Comparison of ENCODE assay signal across 18 cellular contexts in the genomic region with DNA sequence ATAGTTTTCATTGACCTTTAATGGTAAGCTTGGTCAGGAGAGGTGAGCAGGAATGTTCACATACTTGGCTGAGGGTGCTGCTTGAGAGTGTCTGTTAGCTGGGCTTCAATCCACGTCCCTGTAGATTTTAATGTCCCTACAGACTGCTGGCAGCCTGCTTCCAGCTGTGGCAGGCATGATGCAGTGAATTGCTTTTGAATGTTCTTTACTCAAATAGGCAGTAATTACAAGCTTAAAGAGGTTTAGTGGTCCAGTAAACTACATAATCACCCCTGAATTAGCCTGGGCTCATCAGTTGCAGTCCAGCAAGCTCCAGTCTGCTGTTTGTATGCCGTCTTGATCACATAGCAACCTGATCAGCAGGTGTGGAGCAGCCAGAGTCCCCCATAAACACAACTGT.
DNase-seq lines count a peak whose midpoint lies in the region; ATAC-seq, FAIRE-seq and TF ChIP-seq lines count a peak whose summit lies in the region.
"Had no signal": no experiment of that assay in that cellular context is flagged by ENCODE, and none has a peak within 500 bp of the region (broad histone marks: within the 10 kb centered on the region; RNA-seq: fewer than 3 reads in every experiment).

No MANE protein-coding gene starts in this region.

- peaks cover 20% of the 10 kb centered on the region for H3F3A ChIP-seq in neural progenitor cell (ENCODE audit: low read depth)

- no peaks in the 10 kb centered on the region for H3K36me3 Mint-ChIP-seq in neural progenitor cell
- H3K36me3 Mint-ChIP-seq: stimulated activated naive B cell treated with anti-CD40 and anti-IgM and Interleukin-4, amounts not matched to agents 10 μg/mL and 1 μg/mL and 100 μg/mL, for 72 hours had no signal

- H3K9ac ChIP-seq in H1 (replicated peaks in 1 of 4; ENCODE audit: extremely low read depth in 1 of 4, low read depth in 3 of 4, low read length in 3 of 4) (no peak overlapping the region), neural progenitor cell (no peak overlapping the region)
- H3K9ac ChIP-seq: BLaER1 had no signal

- no peaks in the 10 kb centered on the region for H4K20me1 ChIP-seq in H1 (replicated peaks in 1 of 2; ENCODE audit: control insufficient read depth in 1 of 2, insufficient read depth in 2 of 2, low read length in 2 of 2)
- H4K20me1 ChIP-seq in neural progenitor cell (ENCODE audit: low read depth), result no peaks in the 10 kb centered on the region
- H4K20me1 ChIP-seq: BLaER1 had no signal

- no peak for TF ChIP-seq RAD21 in H1 (IDR thresholded peaks at IDR 0.05 in 1 of 2, conservative IDR thresholded peaks at IDR 0.05 in 1 of 2; ENCODE audit: low read depth in 2 of 2, low read length in 2 of 2)

- intact Hi-C loops in stomach (cut with DNase I; ENCODE audit: low total_unique reads), result no loop called here

- no peak for FAIRE-seq in H1 (lab: Jason Lieb, UNC)
- FAIRE-seq: endometrium had no signal

- no peaks in the 10 kb centered on the region for H3K36me3 ChIP-seq in H1 (ENCODE audit: control insufficient read depth in 2 of 4, insufficient read depth in 4 of 4, low read length in 3 of 4)
- no peaks in the 10 kb centered on the region for H3K36me3 ChIP-seq in neural progenitor cell
- H3K36me3 ChIP-seq in stomach, result no peaks in the 10 kb centered on the region
- H3K36me3 ChIP-seq: BLaER1, SJSA1 had no signal

- no peaks in the 10 kb centered on the region for H3K79me1 ChIP-seq in H1 (ENCODE audit: low read depth, low read length)

- H2BK15ac ChIP-seq in H1 (ENCODE audit: low read length), result no peak overlapping the region

- H3K27ac ChIP-seq in H1 (ENCODE audit: low read depth, low read length) (no peak overlapping the region), neural progenitor cell (peak overlapping the region; percentile 18), stomach (peak overlapping the region in 2 of 5 donors; percentile 6 to 53)
- H3K27ac ChIP-seq: BLaER1, psoas muscle, SJSA1 had no signal

- H4K91ac ChIP-seq in H1 (replicated peaks; ENCODE audit: insufficient read length, low read length), result no peak overlapping the region

- POLR2A ChIA-PET in H1 (lab: Charles Lee; ENCODE audit: partially characterized antibody), result no interaction called here

- CTCF ChIA-PET in H1 (lab: Charles Lee; ENCODE audit: partially characterized antibody), result interaction anchor here (1.0 to 1.5 kb wide), 3 partner anchors 10 to 698 kb away, joined by 3 to 5 read pairs (median 4); no protein-coding TSS in a partner anchor

- H2BK20ac ChIP-seq in H1 (ENCODE audit: low read length), result no peak overlapping the region

- peaks cover 0 to 6% (median 1%) of the 10 kb centered on the region in 4 experiments; a peak in 5 of 7 replicates for H3K4me1 ChIP-seq in H1 (replicated peaks in 1 of 4; ENCODE audit: control insufficient read depth in 3 of 4, insufficient read depth in 4 of 4, low read length in 3 of 4)
- H3K4me1 ChIP-seq in neural progenitor cell, result peaks cover 59% of the 10 kb centered on the region
- peaks cover 0 to 58% (median 20%) of the 10 kb centered on the region in 4 donors for H3K4me1 ChIP-seq in stomach
- H3K4me1 ChIP-seq: BLaER1, psoas muscle, SJSA1 had no signal

- no peak overlapping the region for H2BK5ac ChIP-seq in H1 (ENCODE audit: low read depth, low read length)

- no peak overlapping the region for H3K4ac ChIP-seq in H1 (replicated peaks; ENCODE audit: insufficient read length, low read depth, low read length)

- H2AFZ ChIP-seq in H1 (ENCODE audit: low read length), result peak overlapping the region; percentile 48; the same call in 1 of the 2 replicates
- no peak overlapping the region for H2AFZ ChIP-seq in neural progenitor cell (replicated peaks)

- H3K23me2 ChIP-seq in H1 (ENCODE audit: low read depth, low read length), result no peaks in the 10 kb centered on the region

- TF ChIP-seq CTCF in H1 (IDR thresholded peaks at IDR 0.05; ENCODE audit: control extremely low read depth in 1 of 3, insufficient read depth in 1 of 3, low read depth in 1 of 3, low read length in 3 of 3) (no peak), neural progenitor cell (IDR thresholded peaks at IDR 0.05) (no peak), stomach (IDR thresholded peaks at IDR 0.05) (no peak)

- no peak overlapping the region for H3K56ac ChIP-seq in H1 (replicated peaks; ENCODE audit: insufficient read length, low read depth, low read length)

- H3K79me2 ChIP-seq in H1 (ENCODE audit: control insufficient read depth in 1 of 2, insufficient read depth in 2 of 2, low read length in 2 of 2) (no peaks in the 10 kb centered on the region), neural progenitor cell (ENCODE audit: low read depth) (no peaks in the 10 kb centered on the region)

- H3K9me3 ChIP-seq in H1 (ENCODE audit: insufficient read depth in 2 of 2, low read depth in 1 of 2, low read length in 1 of 2) (no peaks in the 10 kb centered on the region), neural progenitor cell (ENCODE audit: low read depth) (no peaks in the 10 kb centered on the region), stomach (no peaks in the 10 kb centered on the region)
- H3K9me3 ChIP-seq: BLaER1, psoas muscle, SJSA1 had no signal

- H4K5ac ChIP-seq in H1 (ENCODE audit: insufficient read length, low read depth, low read length), result no peak overlapping the region

- TF ChIP-seq POLR2A in H1 (IDR thresholded peaks at IDR 0.05; ENCODE audit: control extremely low read depth in 1 of 2, low read depth in 2 of 2, low read length in 2 of 2) (no peak), stomach (IDR thresholded peaks at IDR 0.05) (no peak)

- no peak overlapping the region for H3K4me3 ChIP-seq in H1 (ENCODE audit: extremely low read depth in 1 of 4, insufficient read depth in 2 of 4, low read depth in 3 of 4, low read length in 4 of 4)
- no peak overlapping the region for H3K4me3 ChIP-seq in neural progenitor cell
- no peak overlapping the region for H3K4me3 ChIP-seq in stomach
- H3K4me3 ChIP-seq: BLaER1, psoas muscle, SJSA1 had no signal

- no peak overlapping the region for H4K8ac ChIP-seq in H1 (ENCODE audit: extremely low read depth, insufficient read depth, low read length)

- H3K27ac Mint-ChIP-seq in neural progenitor cell, result peak overlapping the region; percentile 72
- H3K27ac Mint-ChIP-seq: stimulated activated naive B cell treated with anti-CD40 and anti-IgM and Interleukin-4, amounts not matched to agents 10 μg/mL and 1 μg/mL and 100 μg/mL, for 72 hours had no signal

- H2BK12ac ChIP-seq in H1 (ENCODE audit: low read depth, low read length), result no peak overlapping the region

- H2BK120ac ChIP-seq in H1 (replicated peaks; ENCODE audit: low read depth, low read length), result no peak overlapping the region

- H3K9me3 Mint-ChIP-seq in neural progenitor cell, result no peaks in the 10 kb centered on the region
- H3K9me3 Mint-ChIP-seq: stimulated activated naive B cell treated with anti-CD40 and anti-IgM and Interleukin-4, amounts not matched to agents 10 μg/mL and 1 μg/mL and 100 μg/mL, for 72 hours had no signal

- H3K18ac ChIP-seq in H1 (ENCODE audit: extremely low read depth, low read length), result no peak overlapping the region

- H2AK5ac ChIP-seq in H1 (ENCODE audit: low read depth, low read length), result no peak overlapping the region

- H3K14ac ChIP-seq in H1 (ENCODE audit: insufficient read length), result no peak overlapping the region

- H3K4me2 ChIP-seq in H1 (ENCODE audit: insufficient read depth in 1 of 2, low read depth in 2 of 2, low read length in 2 of 2), result no peak overlapping the region
- H3K4me2 ChIP-seq in neural progenitor cell, result peak overlapping the region; percentile 57
- H3K4me2 ChIP-seq: BLaER1 had no signal

- H3K4me1 Mint-ChIP-seq in neural progenitor cell, result peaks cover 50% of the 10 kb centered on the region
- H3K4me1 Mint-ChIP-seq: stimulated activated naive B cell treated with anti-CD40 and anti-IgM and Interleukin-4, amounts not matched to agents 10 μg/mL and 1 μg/mL and 100 μg/mL, for 72 hours had no signal

- peaks cover 0 to 1% (median 0%) of the 10 kb centered on the region in 4 experiments; a peak in 1 of 7 replicates for H3K27me3 ChIP-seq in H1 (replicated peaks in 1 of 4; ENCODE audit: control insufficient read depth in 3 of 4, extremely low read depth in 1 of 4, insufficient read depth in 3 of 4, low read length in 3 of 4)
- no peaks in the 10 kb centered on the region for H3K27me3 ChIP-seq in neural progenitor cell
- no peaks in the 10 kb centered on the region for H3K27me3 ChIP-seq in stomach
- H3K27me3 ChIP-seq: BLaER1, SJSA1 had no signal

- peaks cover 3% of the 10 kb centered on the region for H3K27me3 Mint-ChIP-seq in neural progenitor cell (ENCODE audit: insufficient read depth, low read depth)
- H3K27me3 Mint-ChIP-seq: stimulated activated naive B cell treated with anti-CD40 and anti-IgM and Interleukin-4, amounts not matched to agents 10 μg/mL and 1 μg/mL and 100 μg/mL, for 72 hours had no signal

- peak overlapping the region; percentile 48 for H3K4me3 Mint-ChIP-seq in neural progenitor cell
- H3K4me3 Mint-ChIP-seq: stimulated activated naive B cell treated with anti-CD40 and anti-IgM and Interleukin-4, amounts not matched to agents 10 μg/mL and 1 μg/mL and 100 μg/mL, for 72 hours had no signal

- TF ChIP-seq EP300 in H1 (IDR thresholded peaks at IDR 0.05; ENCODE audit: borderline replicate concordance in 1 of 2, low read depth in 2 of 2, low read length in 2 of 2) (no peak), stomach (IDR thresholded peaks at IDR 0.05) (no peak)

- WGBS in H1 (ENCODE audit: extremely low coverage in 1 of 2, insufficient coverage in 1 of 2, insufficient read length in 1 of 2, insufficient replicate concordance in 2 of 2, low coverage in 1 of 2, low lambda C conversion rate in 2 of 2, missing lambda C conversion rate in 1 of 2), 2 experiments, result 62% methylated on average over 2 of the region's 2 CpGs; no CpG with 5 or more reads in 1 of the 2 experiments
- WGBS in stomach, 5 donors, result 62 to 77% (median 72%) methylated on average over 2 of the region's 2 CpGs

- ATAC-seq in HG02642 (IDR thresholded peaks at IDR 0.05; ENCODE audit: poor library complexity, unreplicated experiment), result no peak
- ATAC-seq: psoas muscle; stimulated activated naive B cell treated with anti-CD40 and anti-IgM and Interleukin-4, amounts not matched to agents 10 μg/mL and 1 μg/mL and 100 μg/mL, for 72 hours had no signal

- DNase-seq in ELF-1 (ENCODE audit: low read depth, low spot score) (peak; percentile 52), NCI-H146 (lab: John Stamatoyannopoulos, UW) (peak; percentile 96), H1 (ENCODE audit: low read depth in 1 of 2, low spot score in 2 of 2) (no peak), neural progenitor cell (ENCODE audit: low spot score) (peak; percentile 77), stomach (no peak), NAMALWA (ENCODE audit: low spot score) (no peak)
- DNase-seq in activated naive CD4-positive, alpha-beta T cell (lab: John Stamatoyannopoulos, UW), result no peak
- DNase-seq: activated CD4-positive, CD25-positive, alpha-beta regulatory T cell treated with anti-CD3 and anti-CD28 coated beads, Interleukin-2, amount 50 U/mL, for 72 hours; GDM1; Kasumi-1; mesenchymal stem cell; NCI-H526 treated with DMSO at 0.1 percent for 48 hours; psoas muscle; stimulated activated naive B cell treated with anti-CD40 and anti-IgM and Interleukin-4, amounts not matched to agents 10 μg/mL and 1 μg/mL and 100 μg/mL, for 72 hours had no signal

- H3K23ac ChIP-seq in H1 (ENCODE audit: insufficient read length), result no peak overlapping the region

TF ChIP-seq in H1, 55 proteins besides CTCF, POLR2A, EP300 and RAD21:
- TF ChIP-seq HDAC6 (IDR thresholded peaks at IDR 0.05; ENCODE audit: low read depth, low read length) (no peak), CHD1 (IDR thresholded peaks at IDR 0.05; ENCODE audit: low read depth, low read length) (no peak)

Comparison
In these comparisons a context has a peak if more than half of its experiments do, and no peak if none do; other contexts are left out.
1. DNase-seq: peak in ELF-1 (single experiment), NCI-H146 (single experiment) and neural progenitor cell (single experiment); none in H1 (0 of 2), stomach (single experiment), NAMALWA (single experiment) and activated naive CD4-positive, alpha-beta T cell (0 of 4).